In genomic region chr3:8657804-8658311, GRCh38 we compare ENCODE assay signal across 10 cellular contexts. TPM values are rescaled to one million over a fixed set of nuclear protein-coding genes. Genes with fewer than 3 reads are reported as not detected.
DNase-seq lines count a peak whose midpoint lies in the region; ATAC-seq and TF ChIP-seq lines count a peak whose summit lies in the region.
"Had no signal": no experiment of that assay in that cellular context is flagged by ENCODE, and none has a peak within 500 bp of the region (broad histone marks: within the 10 kb centered on the region; RNA-seq: fewer than 3 reads in every experiment).

No MANE protein-coding gene starts in this region.

- DNase-seq in RWPE1 (ENCODE audit: low spot score), result no peak
- DNase-seq in osteoblast (ENCODE audit: insufficient read length, low spot score, missing footprints), result no peak
- no peak for DNase-seq in NCI-H2171 (lab: John Stamatoyannopoulos, UW)
- DNase-seq in 8988T, result no peak
- no peak for DNase-seq in type B pancreatic cell (ENCODE audit: extremely low spot score, unreplicated experiment)
- no peak for DNase-seq in RPMI8226
- DNase-seq: cortex of kidney, DND-41 had no signal

- peak; percentile 33 for ATAC-seq in GM18508 (IDR thresholded peaks at IDR 0.05; ENCODE audit: insufficient read depth, unreplicated experiment)
- ATAC-seq in HG02678 (IDR thresholded peaks at IDR 0.05; ENCODE audit: unreplicated experiment), result peak; percentile 34

- H2AFZ ChIP-seq in osteoblast (ENCODE audit: low read length), result no peak overlapping the region

- H3K4me2 ChIP-seq in osteoblast (ENCODE audit: insufficient read depth, low read length), result peak overlapping the region; percentile 12

- H3K27me3 Mint-ChIP-seq in type B pancreatic cell, result peaks cover 14% of the 10 kb centered on the region

- no peak overlapping the region for H3K4me3 Mint-ChIP-seq in type B pancreatic cell

- H4K20me1 ChIP-seq in osteoblast (ENCODE audit: insufficient read depth, low read length), result no peaks in the 10 kb centered on the region

- peaks cover 37% of the 10 kb centered on the region for H3K4me1 Mint-ChIP-seq in type B pancreatic cell (ENCODE audit: unreplicated experiment)

- peaks cover 7% of the 10 kb centered on the region for H3K36me3 Mint-ChIP-seq in type B pancreatic cell

- H3K79me2 ChIP-seq in osteoblast (ENCODE audit: insufficient read depth, low read length), result no peaks in the 10 kb centered on the region

- H3K36me3 ChIP-seq in osteoblast (ENCODE audit: insufficient read depth, low read length), result no peaks in the 10 kb centered on the region

- H3K27ac Mint-ChIP-seq in type B pancreatic cell, result no peak overlapping the region

- H3K4me1 ChIP-seq in osteoblast (ENCODE audit: insufficient read depth, low read length), result peaks cover 19% of the 10 kb centered on the region

- peak overlapping the region; percentile 66 for H3K27ac ChIP-seq in RWPE1
- H3K27ac ChIP-seq in osteoblast (ENCODE audit: low read depth, low read length), result no peak overlapping the region

- CTCF ChIA-PET in RWPE1 (lab: Yijun Ruan, JAX), result no interaction called here

- H3K27me3 ChIP-seq in osteoblast (ENCODE audit: insufficient read depth, low read length), result no peaks in the 10 kb centered on the region

- no peaks in the 10 kb centered on the region for H3K9me3 ChIP-seq in osteoblast (ENCODE audit: low read depth, low read length)

- POLR2A ChIA-PET in RWPE1 (lab: Yijun Ruan, JAX; ENCODE audit: low non-redundant PET), result no interaction called here

- H3K9me3 Mint-ChIP-seq in type B pancreatic cell, result peaks cover 10% of the 10 kb centered on the region

- TF ChIP-seq CTCF in RWPE1 (conservative IDR thresholded peaks at IDR 0.05; ENCODE audit: low read depth) (no peak), osteoblast (IDR thresholded peaks at IDR 0.05; ENCODE audit: extremely low read depth, low read depth, low read length) (no peak), type B pancreatic cell (conservative IDR thresholded peaks at IDR 0.05) (no peak)

- H3K4me3 ChIP-seq in osteoblast (ENCODE audit: insufficient read depth, low read length), result no peak overlapping the region

RNA-seq across cellular contexts. Expression of gene SSUH2, which starts 13.3 kb away (rescaled TPM):
- total RNA-seq in osteoblast (not detected in 2 replicates), type B pancreatic cell (ENCODE audit: low replicate concordance) (0.45 and 1.4 TPM in 2 replicates)
